Comparison of ENCODE assay signal across 1 cellular context in genomic region chr17:27889711-27890251, GRCh38.
TF ChIP-seq lines count a peak whose summit lies in the region.

No MANE protein-coding gene starts in this region.

TF ChIP-seq in K562, 482 proteins besides CTCF, POLR2A, EP300 and RAD21 (continued from another document):
- TF ChIP-seq FOXP4 (CRISPR knock-in tag; IDR thresholded peaks at IDR 0.05; ENCODE audit: borderline replicate concordance) (no peak), PRPF4 (IDR thresholded peaks at IDR 0.05; ENCODE audit: insufficient read depth, low read depth, low read length, poor library complexity, severe bottlenecking) (no peak), CHD4 (IDR thresholded peaks at IDR 0.05; ENCODE audit: insufficient read depth, insufficient replicate concordance, low read depth, low read length, poor library complexity, severe bottlenecking) (peak; percentile 78), HDAC2 (IDR thresholded peaks at IDR 0.05) (peak; percentile 22; the same call in 1 of the 2 replicates), RBM25 (IDR thresholded peaks at IDR 0.05; ENCODE audit: low read depth, low read length, severe bottlenecking) (peak; percentile 87), KDM1A (IDR thresholded peaks at IDR 0.05) (peak; percentile 45 to 67; a peak in 3 of 4 replicates), BCOR (IDR thresholded peaks at IDR 0.05) (peak; percentile 84)
TF ChIP-seq in K562: peak in this region for 6.
